ENCODE assay signal across 17 cellular contexts in the genomic region with DNA sequence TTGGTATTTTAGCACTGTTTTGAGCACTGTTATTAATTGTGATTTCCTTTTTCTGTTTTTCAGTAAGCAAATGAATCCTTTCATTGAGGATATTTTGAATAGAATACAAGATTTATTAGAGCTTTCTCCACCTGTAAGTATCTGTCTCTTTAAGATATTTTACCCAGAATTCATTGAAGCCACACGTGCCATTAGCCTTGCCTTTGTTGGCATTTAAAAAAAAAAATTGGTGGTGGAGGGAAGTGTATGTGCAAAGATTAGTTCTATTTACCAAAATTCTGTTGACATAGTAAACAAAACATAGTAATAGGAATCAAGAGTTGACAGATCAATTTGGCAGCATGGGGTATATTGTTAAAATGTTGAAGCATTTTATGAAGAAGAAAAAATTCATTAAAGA. TPM values are rescaled to one million over a fixed set of nuclear protein-coding genes. Genes with fewer than 3 reads are reported as not detected.
DNase-seq lines count a peak whose midpoint lies in the region; ATAC-seq and TF ChIP-seq lines count a peak whose summit lies in the region.
"Had no signal": no experiment of that assay in that cellular context is flagged by ENCODE, and none has a peak within 500 bp of the region (broad histone marks: within the 10 kb centered on the region; RNA-seq: fewer than 3 reads in every experiment).

No MANE protein-coding gene starts in this region.

- H3K4me1 Mint-ChIP-seq in activated CD8-positive, alpha-beta memory T cell treated with anti-CD3 and anti-CD28 coated beads, Interleukin-2, amount 10 ng/mL, durations not matched to agents 7 days and 5 days: peaks cover 3% of the 10 kb centered on the region
- H3K4me1 Mint-ChIP-seq: B cell had no signal

- H3K27me3 ChIP-seq in esophagus squamous epithelium: no peaks in the 10 kb centered on the region

- CTCF ChIA-PET in activated CD8-positive, alpha-beta memory T cell treated with anti-CD3 and anti-CD28 coated beads, Interleukin-2, amount 10 ng/mL, durations not matched to agents 7 days and 5 days (lab: Charles Lee): no interaction called here

- peak overlapping the region; percentile 43 for H3K27ac Mint-ChIP-seq in activated CD8-positive, alpha-beta memory T cell treated with anti-CD3 and anti-CD28 coated beads, Interleukin-2, amount 10 ng/mL, durations not matched to agents 7 days and 5 days
- H3K27ac Mint-ChIP-seq: B cell; CD4-positive, alpha-beta T cell had no signal

- H3K27ac ChIP-seq in VCaP (peak overlapping the region; percentile 26), esophagus squamous epithelium (no peak overlapping the region)

- no peaks in the 10 kb centered on the region for H3K4me1 ChIP-seq in esophagus squamous epithelium
- H3K4me1 ChIP-seq: Caco-2 had no signal

- peaks cover 13 to 100% (median 59%) of the 10 kb centered on the region in 3 donors for H3K36me3 ChIP-seq in esophagus squamous epithelium

- DNase-seq in DMS53 (lab: John Stamatoyannopoulos, UW) (peak; percentile 62), DMS53 treated with DMSO at 0.1 percent for 48 hours (lab: John Stamatoyannopoulos, UW; ENCODE audit: unreplicated experiment) (no peak), NCI-H146 treated with DMSO at 0.1 percent for 48 hours (lab: John Stamatoyannopoulos, UW; ENCODE audit: unreplicated experiment) (peak; percentile 24), esophagus squamous epithelium (lab: John Stamatoyannopoulos, UW) (no peak)
- DNase-seq in activated CD8-positive, alpha-beta memory T cell treated with anti-CD3 and anti-CD28 coated beads, Interleukin-2, amount 10 ng/mL, durations not matched to agents 7 days and 5 days: no peak
- DNase-seq in activated CD8-positive, alpha-beta memory T cell treated with anti-CD3 and anti-CD28 coated beads, Interleukin-2, amount 50 U/mL, for 4 hours: no peak
- DNase-seq in stimulated activated CD8-positive, alpha-beta memory T cell treated with anti-CD3 and anti-CD28 coated beads, Interleukin-4, amount 100 ng/mL, for 48 hours: no peak
- DNase-seq: 8988T; ACHN; C1 segment of cervical spinal cord; Caco-2; CD4-positive, alpha-beta T cell had no signal

- WGBS in esophagus squamous epithelium, 2 donors: 7 to 33% methylated on average over 1 of the region's 1 CpG

- H3K9me3 Mint-ChIP-seq in activated CD8-positive, alpha-beta memory T cell treated with anti-CD3 and anti-CD28 coated beads, Interleukin-2, amount 10 ng/mL, durations not matched to agents 7 days and 5 days (ENCODE audit: low read depth): no peaks in the 10 kb centered on the region
- H3K9me3 Mint-ChIP-seq: CD4-positive, alpha-beta T cell had no signal

- TF ChIP-seq POLR2A in esophagus squamous epithelium (IDR thresholded peaks at IDR 0.05): no peak

- no peak for TF ChIP-seq CTCF in VCaP (conservative IDR thresholded peaks at IDR 0.05)
- no peak for TF ChIP-seq CTCF in esophagus squamous epithelium (IDR thresholded peaks at IDR 0.05)

- intact Hi-C loops in esophagus squamous epithelium (cut with DNase I): no loop called here

- peaks cover 78% of the 10 kb centered on the region for H3K36me3 Mint-ChIP-seq in activated CD8-positive, alpha-beta memory T cell treated with anti-CD3 and anti-CD28 coated beads, Interleukin-2, amount 10 ng/mL, durations not matched to agents 7 days and 5 days

- no peak overlapping the region for H3K4me3 Mint-ChIP-seq in activated CD8-positive, alpha-beta memory T cell treated with anti-CD3 and anti-CD28 coated beads, Interleukin-2, amount 10 ng/mL, durations not matched to agents 7 days and 5 days
- H3K4me3 Mint-ChIP-seq: B cell; CD4-positive, alpha-beta T cell had no signal

- no peaks in the 10 kb centered on the region for H3K27me3 Mint-ChIP-seq in activated CD8-positive, alpha-beta memory T cell treated with anti-CD3 and anti-CD28 coated beads, Interleukin-2, amount 10 ng/mL, durations not matched to agents 7 days and 5 days
- H3K27me3 Mint-ChIP-seq: B cell; CD4-positive, alpha-beta T cell had no signal

- H3K4me3 ChIP-seq in esophagus squamous epithelium: no peak overlapping the region

- H3K9me3 ChIP-seq in esophagus squamous epithelium: no peaks in the 10 kb centered on the region
- H3K9me3 ChIP-seq: Caco-2 had no signal

- ATAC-seq in activated CD8-positive, alpha-beta memory T cell treated with anti-CD3 and anti-CD28 coated beads, Interleukin-2, amount 10 ng/mL, durations not matched to agents 7 days and 5 days: no peak
- ATAC-seq: HCT116 had no signal

RNA-seq across cellular contexts. Expression of a gene that starts 23.8 kb away (rescaled TPM):
- total RNA-seq in activated CD8-positive, alpha-beta memory T cell treated with anti-CD3 and anti-CD28 coated beads, Interleukin-2, amount 10 ng/mL, durations not matched to agents 7 days and 5 days: 100 to 1,000 TPM in 1 of 2 experiments, 10 to 100 TPM in 1; 90.4 to 124 TPM
- 10 to 100 TPM; 29.9 to 61.2 (median 38.0) TPM for total RNA-seq in esophagus squamous epithelium

RNA-seq across cellular contexts. Expression of a gene that starts 23.9 kb away (rescaled TPM):
- total RNA-seq in activated CD8-positive, alpha-beta memory T cell treated with anti-CD3 and anti-CD28 coated beads, Interleukin-2, amount 10 ng/mL, durations not matched to agents 7 days and 5 days: 10 to 100 TPM; 37.3 to 40.4 TPM
- total RNA-seq in esophagus squamous epithelium: 10 to 100 TPM; 12.5 to 25.7 (median 20.7) TPM

RNA-seq across cellular contexts. Expression of a gene that starts 37.4 kb away (rescaled TPM):
- total RNA-seq in activated CD8-positive, alpha-beta memory T cell treated with anti-CD3 and anti-CD28 coated beads, Interleukin-2, amount 10 ng/mL, durations not matched to agents 7 days and 5 days: not detected
- 1 to 10 TPM in 3 of 4 donors, under 1 TPM in 1; 1.00 to 6.8 (median 3.0) TPM for total RNA-seq in esophagus squamous epithelium
- total RNA-seq: B cell, Daoy, H4 had no signal

Comparison
In these comparisons a context has a peak if more than half of its experiments do, and no peak if none do; other contexts are left out.
1. DNase-seq: peak in DMS53 (single experiment) and NCI-H146 treated with DMSO at 0.1 percent for 48 hours (single experiment); none in DMS53 treated with DMSO at 0.1 percent for 48 hours (single experiment), activated CD8-positive, alpha-beta memory T cell treated with anti-CD3 and anti-CD28 coated beads, Interleukin-2, amount 10 ng/mL, durations not matched to agents 7 days and 5 days (single experiment), activated CD8-positive, alpha-beta memory T cell treated with anti-CD3 and anti-CD28 coated beads, Interleukin-2, amount 50 U/mL, for 4 hours (single experiment), esophagus squamous epithelium (single experiment) and stimulated activated CD8-positive, alpha-beta memory T cell treated with anti-CD3 and anti-CD28 coated beads, Interleukin-4, amount 100 ng/mL, for 48 hours (single experiment).